ENCODE assay signal across 4 cellular contexts in the genomic region with DNA sequence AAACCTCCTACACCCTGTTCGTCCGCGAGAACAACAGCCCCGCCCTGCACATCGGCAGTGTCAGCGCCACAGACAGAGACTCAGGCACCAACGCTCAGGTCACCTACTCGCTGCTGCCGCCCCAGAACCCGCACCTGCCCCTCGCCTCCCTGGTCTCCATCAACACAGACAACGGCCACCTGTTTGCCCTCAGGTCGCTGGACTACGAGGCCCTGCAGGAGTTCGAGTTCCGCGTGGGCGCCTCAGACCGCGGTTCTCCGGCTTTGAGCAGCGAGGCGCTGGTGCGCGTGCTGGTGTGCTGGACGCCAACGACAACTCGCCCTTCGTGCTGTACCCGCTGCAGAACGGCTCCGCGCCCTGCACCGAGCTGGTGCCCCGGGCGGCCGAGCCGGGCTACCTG. TPM values are rescaled to one million over a fixed set of nuclear protein-coding genes. Genes with fewer than 3 reads are reported as not detected.
"Had no signal": no experiment of that assay in that cellular context is flagged by ENCODE, and none has a peak within 500 bp of the region (broad histone marks: within the 10 kb centered on the region; RNA-seq: fewer than 3 reads in every experiment).

No MANE protein-coding gene starts in this region.

RNA-seq across cellular contexts. Expression of gene PCDHB6, which starts 7.5 kb away (rescaled TPM):
- total RNA-seq: OCI-LY7, PC-3, PC-9 had no signal

RNA-seq across cellular contexts. Expression of gene PCDHB7, which starts 15.1 kb away (rescaled TPM):
- total RNA-seq: OCI-LY7, PC-9 had no signal

RNA-seq across cellular contexts. Expression of gene PCDHB8, which starts 20.2 kb away (rescaled TPM):
- total RNA-seq: OCI-LY7, PC-9, Peyer's patch had no signal

RNA-seq across cellular contexts. Expression of gene PCDHB5, which starts 22.4 kb away (rescaled TPM):
- total RNA-seq: OCI-LY7, PC-9 had no signal

RNA-seq across cellular contexts. Expression of gene PCDHB16, which starts 24.8 kb away (rescaled TPM):
- total RNA-seq: OCI-LY7, PC-3, PC-9 had no signal
